8 cellular contexts compared by ENCODE assay signal in the genomic region with DNA sequence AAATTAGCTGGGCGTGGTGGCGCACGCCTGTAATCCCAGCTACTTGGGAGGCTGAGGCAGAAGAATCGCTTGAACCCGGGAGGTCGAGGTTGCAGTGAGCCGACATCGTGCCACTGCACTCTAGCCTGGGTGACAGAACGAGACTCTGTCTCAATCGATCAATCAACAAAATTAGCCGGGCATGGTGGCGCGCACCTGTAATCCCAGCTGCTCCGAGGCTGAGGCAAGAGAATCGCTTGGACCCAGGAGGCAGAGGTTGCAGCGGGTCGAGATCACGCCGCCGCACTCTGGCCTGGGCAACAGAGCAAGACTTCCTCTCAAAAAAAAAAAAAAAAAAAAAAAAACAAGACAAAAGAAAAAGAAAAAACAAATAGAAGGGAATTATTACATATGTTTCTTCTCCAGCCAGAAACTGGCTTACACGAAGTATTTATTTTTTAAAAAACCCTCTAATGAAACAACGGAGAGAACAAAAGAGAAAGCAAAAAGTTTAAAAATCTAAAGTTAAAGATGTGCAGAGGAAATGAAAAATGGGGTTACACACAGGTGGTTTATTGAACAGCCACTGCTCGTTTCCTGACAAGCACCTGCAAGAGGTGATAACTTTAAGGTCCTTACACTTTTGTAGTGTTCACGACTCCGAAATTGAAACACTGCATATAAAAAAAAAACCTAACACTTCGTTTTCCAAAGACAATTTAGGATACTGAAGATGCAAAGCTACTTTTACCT. TPM values are rescaled to one million over a fixed set of nuclear protein-coding genes. Genes with fewer than 3 reads are reported as not detected.
A peak's percentile ranks its signal among the peaks of the same experiment; 100 is the strongest.
DNase-seq lines count a peak whose midpoint lies in the region; ATAC-seq, FAIRE-seq and TF ChIP-seq lines count a peak whose summit lies in the region.

No MANE protein-coding gene starts in this region.

- no peaks in the 10 kb centered on the region for H3K36me3 ChIP-seq in thyroid gland

- H3K9me3 ChIP-seq in thyroid gland, result no peaks in the 10 kb centered on the region

- no peaks in the 10 kb centered on the region for H3K9me3 Mint-ChIP-seq in activated naive CD4-positive, alpha-beta T cell treated with anti-CD3 and anti-CD28 coated beads, Interleukin-2, amount 10 ng/mL, durations not matched to agents 7 days and 5 days

- peaks cover 40% of the 10 kb centered on the region for H3K36me3 Mint-ChIP-seq in activated naive CD4-positive, alpha-beta T cell treated with anti-CD3 and anti-CD28 coated beads, Interleukin-2, amount 10 ng/mL, durations not matched to agents 7 days and 5 days

- intact Hi-C loops in thyroid gland (cut with DNase I), result no loop called here

- no peak for TF ChIP-seq POLR2A in thyroid gland (IDR thresholded peaks at IDR 0.05)

- peak overlapping the region; percentile 72 for H3K4me3 Mint-ChIP-seq in activated naive CD4-positive, alpha-beta T cell treated with anti-CD3 and anti-CD28 coated beads, Interleukin-2, amount 10 ng/mL, durations not matched to agents 7 days and 5 days

- peak overlapping the region in 2 of 3 donors; percentile 89 to 97 for H3K4me3 ChIP-seq in thyroid gland (replicated peaks in 1 of 3)

- FAIRE-seq in HTR-8/SVneo (lab: Jason Lieb, UNC), result no peak

- no peak overlapping the region for H3K27ac ChIP-seq in thyroid gland

- H3K27me3 Mint-ChIP-seq in activated naive CD4-positive, alpha-beta T cell treated with anti-CD3 and anti-CD28 coated beads, Interleukin-2, amount 10 ng/mL, durations not matched to agents 7 days and 5 days, result no peaks in the 10 kb centered on the region

- CTCF ChIA-PET in activated naive CD4-positive, alpha-beta T cell treated with anti-CD3 and anti-CD28 coated beads, Interleukin-2, amount 10 ng/mL, durations not matched to agents 7 days and 5 days (lab: Charles Lee), result interaction anchor here (1.2 to 1.6 kb wide), 2 partner anchors 80 to 208 kb away, joined by 3 to 4 read pairs; no protein-coding TSS in a partner anchor

- peak overlapping the region; percentile 88 for H3K27ac Mint-ChIP-seq in activated naive CD4-positive, alpha-beta T cell treated with anti-CD3 and anti-CD28 coated beads, Interleukin-2, amount 10 ng/mL, durations not matched to agents 7 days and 5 days

- peak; percentile 15 to 24 for DNase-seq in stimulated activated CD4-positive, alpha-beta T cell treated with anti-CD3 and anti-CD28 coated beads, Interleukin-2, amount 100 ng/mL, for 24 hours
- DNase-seq in stimulated activated CD4-positive, alpha-beta T cell treated with anti-CD3 and anti-CD28 coated beads, Interleukin-4, amount 100 ng/mL, for 24 hours, result no peak
- peak; percentile 46 for DNase-seq in activated naive CD4-positive, alpha-beta T cell treated with anti-CD3 and anti-CD28 coated beads, Interleukin-2, amount 10 ng/mL, durations not matched to agents 7 days and 5 days
- DNase-seq in kidney tubule cell (ENCODE audit: low spot score) (peak; percentile 23), thyroid gland (peak in 1 of 2 donors; percentile 8), HTR-8/SVneo (ENCODE audit: insufficient read length, low spot score) (no peak), Kasumi-1 (lab: John Stamatoyannopoulos, UW) (no peak)

- H3K4me1 Mint-ChIP-seq in activated naive CD4-positive, alpha-beta T cell treated with anti-CD3 and anti-CD28 coated beads, Interleukin-2, amount 10 ng/mL, durations not matched to agents 7 days and 5 days, result peaks cover 51% of the 10 kb centered on the region

- no peaks in the 10 kb centered on the region for H3K27me3 ChIP-seq in thyroid gland

- 75 to 78% methylated on average over 26 of the region's 26 CpGs for WGBS in thyroid gland, 2 donors

- ATAC-seq in GM18520 (IDR thresholded peaks at IDR 0.05; ENCODE audit: unreplicated experiment), result no peak

- no peak for TF ChIP-seq CTCF in thyroid gland (IDR thresholded peaks at IDR 0.05)

- H3K4me1 ChIP-seq in thyroid gland, result peaks cover 5 to 7% of the 10 kb centered on the region in 2 donors

RNA-seq across cellular contexts. Expression of a gene that starts 1.4 kb away (rescaled TPM):
- total RNA-seq in thyroid gland, result 10 to 100 TPM; 33.4 to 54.1 (median 41.6) TPM

RNA-seq across cellular contexts. Expression of a gene that starts 35.4 kb away (rescaled TPM):
- 10 to 100 TPM; 17.2 to 27.9 (median 20.3) TPM for total RNA-seq in thyroid gland

Comparison
In these comparisons a context has a peak if more than half of its experiments do, and no peak if none do; other contexts are left out.
1. DNase-seq: peak in stimulated activated CD4-positive, alpha-beta T cell treated with anti-CD3 and anti-CD28 coated beads, Interleukin-2, amount 100 ng/mL, for 24 hours (2 of 2), activated naive CD4-positive, alpha-beta T cell treated with anti-CD3 and anti-CD28 coated beads, Interleukin-2, amount 10 ng/mL, durations not matched to agents 7 days and 5 days (single experiment) and kidney tubule cell (single experiment); none in stimulated activated CD4-positive, alpha-beta T cell treated with anti-CD3 and anti-CD28 coated beads, Interleukin-4, amount 100 ng/mL, for 24 hours (single experiment), HTR-8/SVneo (single experiment) and Kasumi-1 (0 of 2).